Comparison of ENCODE assay signal across 1 cellular context in the genomic region with DNA sequence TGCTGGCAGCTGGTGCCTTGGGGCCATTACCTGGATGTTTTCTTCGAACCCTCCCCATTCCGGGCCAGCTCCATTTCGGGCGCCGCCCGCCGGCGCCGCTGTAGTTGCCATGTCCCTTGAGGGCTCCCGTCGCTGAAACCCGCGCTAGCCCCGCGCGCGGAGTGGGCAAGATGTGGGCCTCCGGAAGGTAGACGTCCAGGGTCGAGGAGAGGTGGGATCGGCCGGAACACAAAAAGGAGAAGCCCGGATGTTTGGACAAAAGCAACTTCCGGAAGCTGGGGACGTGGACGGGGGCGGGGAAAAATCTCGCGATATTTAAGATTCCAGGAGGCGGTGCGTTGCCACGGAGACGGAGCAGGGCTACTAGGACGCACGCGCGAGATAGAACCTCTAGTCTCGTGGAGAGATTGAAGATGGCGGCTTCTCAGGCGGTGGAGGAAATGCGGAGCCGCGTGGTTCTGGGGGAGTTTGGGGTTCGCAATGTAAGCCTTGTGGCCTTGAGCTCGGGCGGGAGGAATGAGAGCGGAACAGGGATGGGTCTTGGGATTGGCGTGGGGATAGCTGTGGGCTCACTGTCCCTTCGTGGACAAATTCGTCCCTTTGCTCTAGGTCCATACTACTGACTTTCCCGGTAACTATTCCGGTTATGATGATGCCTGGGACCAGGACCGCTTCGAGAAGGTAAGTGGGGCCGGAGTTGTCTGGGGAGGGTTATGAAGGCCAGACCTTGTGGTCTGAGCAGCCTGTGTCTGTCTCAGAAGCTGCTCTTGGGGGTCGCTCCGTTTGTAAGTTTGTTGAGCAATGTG.
TF ChIP-seq lines count a peak whose summit lies in the region.

A gene with protein sequence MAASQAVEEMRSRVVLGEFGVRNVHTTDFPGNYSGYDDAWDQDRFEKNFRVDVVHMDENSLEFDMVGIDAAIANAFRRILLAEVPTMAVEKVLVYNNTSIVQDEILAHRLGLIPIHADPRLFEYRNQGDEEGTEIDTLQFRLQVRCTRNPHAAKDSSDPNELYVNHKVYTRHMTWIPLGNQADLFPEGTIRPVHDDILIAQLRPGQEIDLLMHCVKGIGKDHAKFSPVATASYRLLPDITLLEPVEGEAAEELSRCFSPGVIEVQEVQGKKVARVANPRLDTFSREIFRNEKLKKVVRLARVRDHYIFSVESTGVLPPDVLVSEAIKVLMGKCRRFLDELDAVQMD (plus strand): TSS at position 393 of the 806 bp plus-strand sequence. CDS start 21 bp downstream, at position 414.
A gene (minus strand): TSS at position 230 of the 806 bp plus-strand sequence. CDS start 119 bp downstream, at position 111.

TF ChIP-seq in HepG2, 621 proteins besides CTCF, POLR2A, EP300 and RAD21 (continued from another document and continues in another):
- TF ChIP-seq, protein P1, sequence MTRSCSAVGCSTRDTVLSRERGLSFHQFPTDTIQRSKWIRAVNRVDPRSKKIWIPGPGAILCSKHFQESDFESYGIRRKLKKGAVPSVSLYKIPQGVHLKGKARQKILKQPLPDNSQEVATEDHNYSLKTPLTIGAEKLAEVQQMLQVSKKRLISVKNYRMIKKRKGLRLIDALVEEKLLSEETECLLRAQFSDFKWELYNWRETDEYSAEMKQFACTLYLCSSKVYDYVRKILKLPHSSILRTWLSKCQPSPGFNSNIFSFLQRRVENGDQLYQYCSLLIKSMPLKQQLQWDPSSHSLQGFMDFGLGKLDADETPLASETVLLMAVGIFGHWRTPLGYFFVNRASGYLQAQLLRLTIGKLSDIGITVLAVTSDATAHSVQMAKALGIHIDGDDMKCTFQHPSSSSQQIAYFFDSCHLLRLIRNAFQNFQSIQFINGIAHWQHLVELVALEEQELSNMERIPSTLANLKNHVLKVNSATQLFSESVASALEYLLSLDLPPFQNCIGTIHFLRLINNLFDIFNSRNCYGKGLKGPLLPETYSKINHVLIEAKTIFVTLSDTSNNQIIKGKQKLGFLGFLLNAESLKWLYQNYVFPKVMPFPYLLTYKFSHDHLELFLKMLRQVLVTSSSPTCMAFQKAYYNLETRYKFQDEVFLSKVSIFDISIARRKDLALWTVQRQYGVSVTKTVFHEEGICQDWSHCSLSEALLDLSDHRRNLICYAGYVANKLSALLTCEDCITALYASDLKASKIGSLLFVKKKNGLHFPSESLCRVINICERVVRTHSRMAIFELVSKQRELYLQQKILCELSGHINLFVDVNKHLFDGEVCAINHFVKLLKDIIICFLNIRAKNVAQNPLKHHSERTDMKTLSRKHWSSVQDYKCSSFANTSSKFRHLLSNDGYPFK (CRISPR knock-in tag; IDR thresholded peaks at IDR 0.05; ENCODE audit: borderline replicate concordance): peak; percentile 93; the same call in 1 of the 2 replicates
- no peak for TF ChIP-seq MAFF (IDR thresholded peaks at IDR 0.05; ENCODE audit: low read depth, low read length)
- TF ChIP-seq FOSL2 (CRISPR knock-in tag; IDR thresholded peaks at IDR 0.05): peak; percentile 38; the same call in 1 of the 2 replicates
- TF ChIP-seq, protein P2, sequence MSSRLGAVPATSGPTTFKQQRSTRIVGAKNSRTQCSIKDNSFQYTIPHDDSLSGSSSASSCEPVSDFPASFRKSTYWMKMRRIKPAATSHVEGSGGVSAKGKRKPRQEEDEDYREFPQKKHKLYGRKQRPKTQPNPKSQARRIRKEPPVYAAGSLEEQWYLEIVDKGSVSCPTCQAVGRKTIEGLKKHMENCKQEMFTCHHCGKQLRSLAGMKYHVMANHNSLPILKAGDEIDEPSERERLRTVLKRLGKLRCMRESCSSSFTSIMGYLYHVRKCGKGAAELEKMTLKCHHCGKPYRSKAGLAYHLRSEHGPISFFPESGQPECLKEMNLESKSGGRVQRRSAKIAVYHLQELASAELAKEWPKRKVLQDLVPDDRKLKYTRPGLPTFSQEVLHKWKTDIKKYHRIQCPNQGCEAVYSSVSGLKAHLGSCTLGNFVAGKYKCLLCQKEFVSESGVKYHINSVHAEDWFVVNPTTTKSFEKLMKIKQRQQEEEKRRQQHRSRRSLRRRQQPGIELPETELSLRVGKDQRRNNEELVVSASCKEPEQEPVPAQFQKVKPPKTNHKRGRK (CRISPR knock-in tag; IDR thresholded peaks at IDR 0.05): 0 out of 2 replicates have a peak, but pooled peaks have one; percentile 65
- peak; percentile 99 for TF ChIP-seq PHF8 (CRISPR knock-in tag; IDR thresholded peaks at IDR 0.05)
- TF ChIP-seq, protein P3, sequence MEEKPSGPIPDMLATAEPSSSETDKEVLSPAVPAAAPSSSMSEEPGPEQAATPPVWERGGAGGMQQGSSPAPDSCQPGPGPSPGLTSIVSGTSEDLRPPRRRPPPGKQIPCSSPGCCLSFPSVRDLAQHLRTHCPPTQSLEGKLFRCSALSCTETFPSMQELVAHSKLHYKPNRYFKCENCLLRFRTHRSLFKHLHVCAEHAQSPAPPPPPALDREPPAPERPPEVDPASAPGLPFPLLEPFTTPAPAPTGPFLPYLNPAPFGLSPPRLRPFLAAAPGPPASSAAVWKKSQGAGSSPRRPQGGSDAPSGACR (CRISPR knock-in tag; IDR thresholded peaks at IDR 0.05): peak; percentile 61; the same call in 1 of the 2 replicates
- TF ChIP-seq ZNF207 (IDR thresholded peaks at IDR 0.05; ENCODE audit: borderline replicate concordance): no peak
- TF ChIP-seq, protein P4, sequence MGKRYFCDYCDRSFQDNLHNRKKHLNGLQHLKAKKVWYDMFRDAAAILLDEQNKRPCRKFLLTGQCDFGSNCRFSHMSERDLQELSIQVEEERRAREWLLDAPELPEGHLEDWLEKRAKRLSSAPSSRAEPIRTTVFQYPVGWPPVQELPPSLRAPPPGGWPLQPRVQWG (CRISPR knock-in tag; IDR thresholded peaks at IDR 0.05; ENCODE audit: borderline replicate concordance, low read depth): no peak
- TF ChIP-seq ZBTB20 (CRISPR knock-in tag; IDR thresholded peaks at IDR 0.05; ENCODE audit: borderline replicate concordance, low read depth): peak; percentile 33; the same call in 1 of the 2 replicates
- peak; percentile 90 for TF ChIP-seq RFXAP (CRISPR knock-in tag; IDR thresholded peaks at IDR 0.05; ENCODE audit: borderline replicate concordance)
- TF ChIP-seq, protein P5, sequence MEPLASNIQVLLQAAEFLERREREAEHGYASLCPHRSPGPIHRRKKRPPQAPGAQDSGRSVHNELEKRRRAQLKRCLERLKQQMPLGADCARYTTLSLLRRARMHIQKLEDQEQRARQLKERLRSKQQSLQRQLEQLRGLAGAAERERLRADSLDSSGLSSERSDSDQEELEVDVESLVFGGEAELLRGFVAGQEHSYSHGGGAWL (CRISPR knock-in tag; IDR thresholded peaks at IDR 0.05): peak; percentile 90
- TF ChIP-seq, protein P6, sequence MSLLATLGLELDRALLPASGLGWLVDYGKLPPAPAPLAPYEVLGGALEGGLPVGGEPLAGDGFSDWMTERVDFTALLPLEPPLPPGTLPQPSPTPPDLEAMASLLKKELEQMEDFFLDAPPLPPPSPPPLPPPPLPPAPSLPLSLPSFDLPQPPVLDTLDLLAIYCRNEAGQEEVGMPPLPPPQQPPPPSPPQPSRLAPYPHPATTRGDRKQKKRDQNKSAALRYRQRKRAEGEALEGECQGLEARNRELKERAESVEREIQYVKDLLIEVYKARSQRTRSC (CRISPR knock-in tag; IDR thresholded peaks at IDR 0.05; ENCODE audit: low read depth): no peak
- TF ChIP-seq PTBP1 (IDR thresholded peaks at IDR 0.05; ENCODE audit: low read depth, low read length, poor library complexity, severe bottlenecking): peak; percentile 81
- no peak for TF ChIP-seq MLLT10 (CRISPR knock-in tag; IDR thresholded peaks at IDR 0.05)
- TF ChIP-seq ZNF703 (CRISPR knock-in tag; IDR thresholded peaks at IDR 0.05; ENCODE audit: borderline replicate concordance): 0 out of 2 replicates have a peak, but pooled peaks have one; percentile 79
- 0 out of 2 replicates have a peak, but pooled peaks have one; percentile 33 for TF ChIP-seq ZNF331 (CRISPR knock-in tag; IDR thresholded peaks at IDR 0.05)
- TF ChIP-seq, protein P7, sequence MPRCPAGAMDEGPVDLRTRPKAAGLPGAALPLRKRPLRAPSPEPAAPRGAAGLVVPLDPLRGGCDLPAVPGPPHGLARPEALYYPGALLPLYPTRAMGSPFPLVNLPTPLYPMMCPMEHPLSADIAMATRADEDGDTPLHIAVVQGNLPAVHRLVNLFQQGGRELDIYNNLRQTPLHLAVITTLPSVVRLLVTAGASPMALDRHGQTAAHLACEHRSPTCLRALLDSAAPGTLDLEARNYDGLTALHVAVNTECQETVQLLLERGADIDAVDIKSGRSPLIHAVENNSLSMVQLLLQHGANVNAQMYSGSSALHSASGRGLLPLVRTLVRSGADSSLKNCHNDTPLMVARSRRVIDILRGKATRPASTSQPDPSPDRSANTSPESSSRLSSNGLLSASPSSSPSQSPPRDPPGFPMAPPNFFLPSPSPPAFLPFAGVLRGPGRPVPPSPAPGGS (CRISPR knock-in tag; IDR thresholded peaks at IDR 0.05): peak; percentile 81
- TF ChIP-seq, protein P8, sequence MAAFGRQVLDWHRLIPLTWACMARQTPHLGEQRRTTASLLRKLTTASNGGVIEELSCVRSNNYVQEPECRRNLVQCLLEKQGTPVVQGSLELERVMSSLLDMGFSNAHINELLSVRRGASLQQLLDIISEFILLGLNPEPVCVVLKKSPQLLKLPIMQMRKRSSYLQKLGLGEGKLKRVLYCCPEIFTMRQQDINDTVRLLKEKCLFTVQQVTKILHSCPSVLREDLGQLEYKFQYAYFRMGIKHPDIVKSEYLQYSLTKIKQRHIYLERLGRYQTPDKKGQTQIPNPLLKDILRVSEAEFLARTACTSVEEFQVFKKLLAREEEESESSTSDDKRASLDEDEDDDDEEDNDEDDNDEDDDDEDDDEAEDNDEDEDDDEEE (CRISPR knock-in tag; IDR thresholded peaks at IDR 0.05): no peak; the same call in 1 of the 2 replicates
- no peak for TF ChIP-seq HMG20A (CRISPR knock-in tag; IDR thresholded peaks at IDR 0.05; ENCODE audit: borderline replicate concordance)
- TF ChIP-seq POLR2AphosphoS2 (IDR thresholded peaks at IDR 0.05; ENCODE audit: low read depth, low read length): peak; percentile 73; the same call in 1 of the 2 replicates
- no peak for TF ChIP-seq ZNF672 (CRISPR knock-in tag; IDR thresholded peaks at IDR 0.05)
- TF ChIP-seq SMC3 (IDR thresholded peaks at IDR 0.05; ENCODE audit: low read length): no peak
- TF ChIP-seq, protein P9, sequence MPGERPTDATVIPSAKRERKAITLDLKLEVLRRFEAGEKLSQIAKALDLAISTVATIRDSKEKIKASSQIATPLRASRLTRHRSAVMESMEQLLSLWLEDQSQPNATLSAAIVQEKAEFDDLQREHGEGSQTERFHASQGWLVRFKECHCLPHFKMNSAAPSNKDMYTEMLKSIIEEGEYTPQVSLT (CRISPR knock-in tag; IDR thresholded peaks at IDR 0.05; ENCODE audit: borderline replicate concordance, low read depth): peak; percentile 56; the same call in 1 of the 2 replicates
- no peak; the same call in 1 of the 2 replicates for TF ChIP-seq ZNF20 (CRISPR knock-in tag; IDR thresholded peaks at IDR 0.05)
- 0 out of 2 replicates have a peak, but pooled peaks have one; percentile 55 for TF ChIP-seq MIER3 (CRISPR knock-in tag; IDR thresholded peaks at IDR 0.05; ENCODE audit: borderline replicate concordance)
- TF ChIP-seq, protein P10, sequence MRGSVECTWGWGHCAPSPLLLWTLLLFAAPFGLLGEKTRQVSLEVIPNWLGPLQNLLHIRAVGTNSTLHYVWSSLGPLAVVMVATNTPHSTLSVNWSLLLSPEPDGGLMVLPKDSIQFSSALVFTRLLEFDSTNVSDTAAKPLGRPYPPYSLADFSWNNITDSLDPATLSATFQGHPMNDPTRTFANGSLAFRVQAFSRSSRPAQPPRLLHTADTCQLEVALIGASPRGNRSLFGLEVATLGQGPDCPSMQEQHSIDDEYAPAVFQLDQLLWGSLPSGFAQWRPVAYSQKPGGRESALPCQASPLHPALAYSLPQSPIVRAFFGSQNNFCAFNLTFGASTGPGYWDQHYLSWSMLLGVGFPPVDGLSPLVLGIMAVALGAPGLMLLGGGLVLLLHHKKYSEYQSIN (CRISPR knock-in tag; IDR thresholded peaks at IDR 0.05; ENCODE audit: borderline replicate concordance): no peak
- TF ChIP-seq, protein P11, sequence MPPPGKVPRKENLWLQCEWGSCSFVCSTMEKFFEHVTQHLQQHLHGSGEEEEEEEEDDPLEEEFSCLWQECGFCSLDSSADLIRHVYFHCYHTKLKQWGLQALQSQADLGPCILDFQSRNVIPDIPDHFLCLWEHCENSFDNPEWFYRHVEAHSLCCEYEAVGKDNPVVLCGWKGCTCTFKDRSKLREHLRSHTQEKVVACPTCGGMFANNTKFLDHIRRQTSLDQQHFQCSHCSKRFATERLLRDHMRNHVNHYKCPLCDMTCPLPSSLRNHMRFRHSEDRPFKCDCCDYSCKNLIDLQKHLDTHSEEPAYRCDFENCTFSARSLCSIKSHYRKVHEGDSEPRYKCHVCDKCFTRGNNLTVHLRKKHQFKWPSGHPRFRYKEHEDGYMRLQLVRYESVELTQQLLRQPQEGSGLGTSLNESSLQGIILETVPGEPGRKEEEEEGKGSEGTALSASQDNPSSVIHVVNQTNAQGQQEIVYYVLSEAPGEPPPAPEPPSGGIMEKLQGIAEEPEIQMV (CRISPR knock-in tag; IDR thresholded peaks at IDR 0.05; ENCODE audit: low read depth): no peak; the same call in 1 of the 2 replicates
- TF ChIP-seq ZNF547 (CRISPR knock-in tag; IDR thresholded peaks at IDR 0.05): peak; percentile 98
- TF ChIP-seq, protein P12, sequence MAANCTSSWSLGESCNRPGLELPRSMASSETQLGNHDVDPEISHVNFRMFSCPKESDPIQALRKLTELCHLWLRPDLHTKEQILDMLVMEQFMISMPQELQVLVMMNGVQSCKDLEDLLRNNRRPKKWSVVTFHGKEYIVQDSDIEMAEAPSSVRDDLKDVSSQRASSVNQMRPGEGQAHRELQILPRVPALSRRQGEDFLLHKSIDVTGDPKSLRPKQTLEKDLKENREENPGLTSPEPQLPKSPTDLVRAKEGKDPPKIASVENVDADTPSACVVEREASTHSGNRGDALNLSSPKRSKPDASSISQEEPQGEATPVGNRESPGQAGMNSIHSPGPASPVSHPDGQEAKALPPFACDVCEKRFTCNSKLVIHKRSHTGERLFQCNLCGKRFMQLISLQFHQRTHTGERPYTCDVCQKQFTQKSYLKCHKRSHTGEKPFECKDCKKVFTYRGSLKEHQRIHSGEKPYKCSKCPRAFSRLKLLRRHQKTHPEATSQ (CRISPR knock-in tag; IDR thresholded peaks at IDR 0.05; ENCODE audit: borderline replicate concordance): peak; percentile 71; the same call in 1 of the 2 replicates
- TF ChIP-seq, protein P13, sequence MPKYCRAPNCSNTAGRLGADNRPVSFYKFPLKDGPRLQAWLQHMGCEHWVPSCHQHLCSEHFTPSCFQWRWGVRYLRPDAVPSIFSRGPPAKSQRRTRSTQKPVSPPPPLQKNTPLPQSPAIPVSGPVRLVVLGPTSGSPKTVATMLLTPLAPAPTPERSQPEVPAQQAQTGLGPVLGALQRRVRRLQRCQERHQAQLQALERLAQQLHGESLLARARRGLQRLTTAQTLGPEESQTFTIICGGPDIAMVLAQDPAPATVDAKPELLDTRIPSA (CRISPR knock-in tag; IDR thresholded peaks at IDR 0.05; ENCODE audit: borderline replicate concordance): no peak
- peak; percentile 34; the same call in 1 of the 2 replicates for TF ChIP-seq BORCS8-MEF2B (CRISPR knock-in tag; IDR thresholded peaks at IDR 0.05)
